8 cellular contexts compared by ENCODE assay signal in genomic region chr2:233556756-233557736, GRCh38. TPM values are rescaled to one million over a fixed set of nuclear protein-coding genes. Genes with fewer than 3 reads are reported as not detected.
A peak's percentile ranks its signal among the peaks of the same experiment; 100 is the strongest.
DNase-seq lines count a peak whose midpoint lies in the region; ATAC-seq, FAIRE-seq and TF ChIP-seq lines count a peak whose summit lies in the region.

No MANE protein-coding gene starts in this region.

- peak overlapping the region; percentile 80 for H3K18ac ChIP-seq in IMR-90 (ENCODE audit: low read depth, low read length)

- H2BK120ac ChIP-seq in IMR-90 (ENCODE audit: low read depth, low read length): peak overlapping the region; percentile 80

- intact Hi-C loops in IMR-90 (cut with micrococcal nuclease): loop anchor here (5.0 kb wide), 1 partner anchor 155 kb away; the partner anchor contains the start of gene UGT1A5
- intact Hi-C loops in HepG2 (cut with micrococcal nuclease; ENCODE audit: unreplicated experiment): no loop called here

- peak overlapping the region; percentile 70; the same call in 1 of the 2 replicates for H2AK5ac ChIP-seq in IMR-90 (ENCODE audit: low read depth, low read length)

- DNase-seq in AG10803 (ENCODE audit: low read depth) (peak; percentile 54), IMR-90 (peak; percentile 79), HepG2 (ENCODE audit: low spot score) (no peak), RKO (ENCODE audit: low spot score) (no peak), BE2C (no peak)

- H2BK20ac ChIP-seq in IMR-90 (ENCODE audit: low read depth, low read length): peak overlapping the region; percentile 88

- peak overlapping the region; percentile 33 for H3K4me2 ChIP-seq in IMR-90 (ENCODE audit: low read depth, low read length)
- H3K4me2 ChIP-seq in HepG2 (ENCODE audit: low read depth, low read length): no peak overlapping the region

- H3K27ac ChIP-seq in IMR-90 (ENCODE audit: insufficient read depth, low read length) (peak overlapping the region; percentile 83; the same call in 1 of the 2 replicates), VCaP (peak overlapping the region; percentile 3; the same call in 1 of the 2 replicates), HepG2 (ENCODE audit: extremely low read length, insufficient read depth, low read length) (no peak overlapping the region)

- peaks cover 8% of the 10 kb centered on the region; the same call in 1 of the 2 replicates for H3K9me1 ChIP-seq in IMR-90 (ENCODE audit: insufficient read depth, low read length)

- peak overlapping the region; percentile 69; the same call in 2 of the 3 replicates for H2BK15ac ChIP-seq in IMR-90 (ENCODE audit: low read depth, low read length)

- FAIRE-seq in HepG2 (lab: Jason Lieb, UNC): no peak

- H4K5ac ChIP-seq in IMR-90 (ENCODE audit: low read depth, low read length): peak overlapping the region; percentile 79

- peak overlapping the region; percentile 75 for H3K4ac ChIP-seq in IMR-90 (ENCODE audit: low read depth, low read length)

- peak overlapping the region; percentile 6 to 79; a peak in 3 of 4 replicates for H4K8ac ChIP-seq in IMR-90 (ENCODE audit: low read depth in 2 of 2, low read length in 2 of 2)

- H3K4me3 ChIP-seq in AG10803 (ENCODE audit: low read length) (no peak overlapping the region), IMR-90 (ENCODE audit: insufficient read depth, low read depth, low read length) (no peak overlapping the region), HepG2 (replicated peaks in 1 of 3; ENCODE audit: insufficient read depth in 1 of 3, low read depth in 2 of 3, low read length in 3 of 3) (no peak overlapping the region), BE2C (ENCODE audit: low read depth, low read length) (no peak overlapping the region)

- CTCF ChIA-PET in IMR-90 (lab: Yijun Ruan, JAX): interaction anchor here (1.4 kb wide), 1 partner anchor 108 kb away, joined by 4 read pairs; no protein-coding TSS in a partner anchor
- CTCF ChIA-PET in HepG2 (lab: Yijun Ruan, JAX; ENCODE audit: low intra/inter-chr PET ratio, low total read pairs): no interaction called here

- H3K79me2 ChIP-seq in HepG2 (ENCODE audit: insufficient read depth, low read length): no peaks in the 10 kb centered on the region

- H3K27me3 ChIP-seq in IMR-90 (ENCODE audit: control insufficient read depth, insufficient read depth, low read length): no peaks in the 10 kb centered on the region
- no peaks in the 10 kb centered on the region for H3K27me3 ChIP-seq in HepG2 (ENCODE audit: control insufficient read depth in 1 of 2, insufficient read depth in 2 of 2, low read length in 2 of 2)
- H3K27me3 ChIP-seq in BE2C: no peaks in the 10 kb centered on the region

- peak overlapping the region; percentile 17; the same call in 1 of the 2 replicates for H3K56ac ChIP-seq in IMR-90 (ENCODE audit: extremely low read depth, insufficient read depth, low read length)

- dilution Hi-C loops in IMR-90 (cut with HindIII; ENCODE audit: low sequenced_read_pairs, unreplicated experiment): no loop called here

- H2AK9ac ChIP-seq in IMR-90 (replicated peaks; ENCODE audit: low read depth, low read length, poor library complexity): no peak overlapping the region

- H3K79me1 ChIP-seq in IMR-90 (ENCODE audit: low read depth in 1 of 2, low read length in 2 of 2): peaks cover 4 to 23% of the 10 kb centered on the region in 2 experiments; a peak in 3 of 4 replicates

- 100% methylated on average over 1 of the region's 9 CpGs; no CpG with 5 or more reads in 1 of the 2 experiments for WGBS in IMR-90 (ENCODE audit: extremely low coverage in 2 of 2, insufficient read length in 1 of 2), 2 experiments
- 95% methylated on average over 9 of the region's 9 CpGs for WGBS in HepG2 (ENCODE audit: low lambda C conversion rate)

- peaks cover 6% of the 10 kb centered on the region for H3K36me3 ChIP-seq in IMR-90 (ENCODE audit: control insufficient read depth, insufficient read depth, low read length)
- peaks cover 11 to 32% of the 10 kb centered on the region in 2 experiments for H3K36me3 ChIP-seq in HepG2 (replicated peaks in 1 of 2; ENCODE audit: control insufficient read depth in 1 of 2, insufficient read depth in 2 of 2, low read length in 2 of 2)
- no peaks in the 10 kb centered on the region; the same call in 1 of the 2 replicates for H3K36me3 ChIP-seq in BE2C

- H4K20me1 ChIP-seq in IMR-90 (ENCODE audit: insufficient read depth, low read length): no peaks in the 10 kb centered on the region
- no peaks in the 10 kb centered on the region for H4K20me1 ChIP-seq in HepG2 (ENCODE audit: insufficient read depth, low read length)

- no peak for TF ChIP-seq RAD21 in IMR-90 (IDR thresholded peaks at IDR 0.05; ENCODE audit: low read length)
- no peak for TF ChIP-seq RAD21 in HepG2 (CRISPR knock-in tag; IDR thresholded peaks at IDR 0.05)

- in situ Hi-C loops in IMR-90 (cut with MboI; ENCODE audit: low sequenced_read_pairs) (no loop called here), HepG2 (cut with HindIII; ENCODE audit: extremely low pct_ligation_motif_present, low pct_unique_long_range_greater_than_20kb) (no loop called here)

- peak overlapping the region; percentile 88 for H2BK5ac ChIP-seq in IMR-90 (ENCODE audit: low read depth, low read length, poor library complexity, severe bottlenecking)

- H3K14ac ChIP-seq in IMR-90 (replicated peaks; ENCODE audit: low read depth, low read length): peak overlapping the region; percentile 81

- POLR2A ChIA-PET in IMR-90 (lab: Charles Lee; ENCODE audit: unreplicated experiment) (no interaction called here), HepG2 (lab: Yijun Ruan, JAX) (interaction anchor here (1.4 kb wide), 1 partner anchor 10 kb away, joined by 8 read pairs; the partner anchor contains the start of gene USP40)

- TF ChIP-seq CTCF in AG10803 (conservative IDR thresholded peaks at IDR 0.05; ENCODE audit: low read length) (no peak), IMR-90 (conservative IDR thresholded peaks at IDR 0.05; ENCODE audit: low read depth, low read length) (no peak), VCaP (conservative IDR thresholded peaks at IDR 0.05) (no peak), HepG2 (CRISPR knock-in tag; IDR thresholded peaks at IDR 0.05) (no peak), BE2C (IDR thresholded peaks at IDR 0.05; ENCODE audit: low read depth, low read length) (no peak)

- peaks cover 12% of the 10 kb centered on the region for H3K4me1 ChIP-seq in IMR-90 (ENCODE audit: control insufficient read depth, insufficient read depth, low read length)
- H3K4me1 ChIP-seq in HepG2 (ENCODE audit: insufficient read depth, low read length): no peaks in the 10 kb centered on the region
- H3K4me1 ChIP-seq in BE2C: no peaks in the 10 kb centered on the region

- H3K9ac ChIP-seq in IMR-90 (ENCODE audit: low read depth, low read length): 0 out of 2 replicates have a peak overlapping the region, but pooled peaks have one; percentile 52
- no peak overlapping the region for H3K9ac ChIP-seq in HepG2 (ENCODE audit: insufficient read depth, low read depth, low read length)

- no peak for TF ChIP-seq POLR2A in IMR-90 (IDR thresholded peaks at IDR 0.05; ENCODE audit: low read depth, low read length)
- TF ChIP-seq POLR2A in HepG2 (IDR thresholded peaks at IDR 0.05; ENCODE audit: insufficient read depth in 1 of 2, low read depth in 2 of 2, low read length in 2 of 2): no peak

- H4K91ac ChIP-seq in IMR-90 (ENCODE audit: insufficient read depth, low read depth, low read length): peak overlapping the region; percentile 64; the same call in 1 of the 2 replicates

- ATAC-seq in IMR-90 (ENCODE audit: low read depth): peak; percentile 94
- ATAC-seq in HepG2: no peak
- no peak for ATAC-seq in activated CD4-positive, CD25-positive, alpha-beta regulatory T cell treated with anti-CD3 and anti-CD28 coated beads, Interleukin-2, amount 50 U/mL, for 24 hours
- no peak for ATAC-seq in HG02678 (IDR thresholded peaks at IDR 0.05; ENCODE audit: unreplicated experiment)

- no peak for TF ChIP-seq EP300 in HepG2 (IDR thresholded peaks at IDR 0.05; ENCODE audit: low read depth in 2 of 2, low read length in 2 of 2)
- no peak for TF ChIP-seq EP300 in HepG2 (CRISPR knock-in tag; IDR thresholded peaks at IDR 0.05; ENCODE audit: borderline replicate concordance)

- BruUV-seq in IMR-90 (replicated peaks; lab: Mats Ljungman, UMichigan) (no TSS peak), HepG2 (replicated peaks; lab: Mats Ljungman, UMichigan) (no TSS peak)

- H3K23ac ChIP-seq in IMR-90 (ENCODE audit: low read depth, low read length): peak overlapping the region; percentile 87

- H2AFZ ChIP-seq in IMR-90 (replicated peaks; ENCODE audit: low read length, poor library complexity) (peak overlapping the region; percentile 74), HepG2 (ENCODE audit: low read length) (no peak overlapping the region)

- H3K9me3 ChIP-seq in IMR-90 (ENCODE audit: control insufficient read depth, insufficient read depth, low read length): no peaks in the 10 kb centered on the region
- H3K9me3 ChIP-seq in HepG2 (ENCODE audit: low read length): no peaks in the 10 kb centered on the region
- H3K9me3 ChIP-seq in BE2C: no peaks in the 10 kb centered on the region

RNA-seq across cellular contexts. Expression of gene USP40, which starts 9.5 kb away (rescaled TPM):
- total RNA-seq in IMR-90 (2012; rRNA removed): 27.8 and 30.8 TPM in 2 replicates
- polyA plus RNA-seq in IMR-90 (2012; rRNA removed): 30.1 and 32.6 TPM in 2 replicates
- polyA plus RNA-seq in IMR-90 (2012; cell fraction: cytosol; rRNA removed): 20.6 and 25.2 TPM in 2 replicates
- polyA plus RNA-seq in IMR-90 (2012; cell fraction: nucleus; rRNA removed; ENCODE audit: low replicate concordance): 125 and 138 TPM in 2 replicates
- total RNA-seq in HepG2 (2016; rRNA removed; fragmentation: Illumina TruSeq; extraction: Trizol): 41.0 and 57.2 TPM in 2 replicates
- 7.5 and 8.1 TPM in 2 replicates for total RNA-seq in HepG2 (2016; cell fraction: cytosol; rRNA removed; fragmentation: Illumina TruSeq; extraction: Trizol; ENCODE audit: low read depth)
- total RNA-seq in HepG2 (2016; cell fraction: insoluble cytoplasmic fraction; rRNA removed; fragmentation: Illumina TruSeq; extraction: Trizol): 39.8 and 59.3 TPM in 2 replicates
- total RNA-seq in HepG2 (2016; cell fraction: membrane; rRNA removed; fragmentation: Illumina TruSeq; extraction: Trizol): 27.5 and 30.2 TPM in 2 replicates
- 63.3 and 74.1 TPM in 2 replicates for total RNA-seq in HepG2 (2016; cell fraction: nucleus; rRNA removed; fragmentation: Illumina TruSeq; extraction: Trizol)
- 40.2 and 46.3 TPM in 2 replicates for polyA plus RNA-seq in HepG2 (2011; rRNA removed)
- 27.0 and 32.9 TPM in 2 replicates for polyA plus RNA-seq in HepG2 (2011; cell fraction: cytosol; rRNA removed)
- 145 and 189 TPM in 2 replicates for polyA plus RNA-seq in HepG2 (2011; cell fraction: nucleus; rRNA removed)
- 20.5 and 28.6 TPM in 2 replicates for polyA plus RNA-seq in HepG2 (2012)
- 6.2 and 6.8 TPM in 2 replicates for polyA plus RNA-seq in HepG2 (2016; cell fraction: cytosol; fragmentation: Illumina TruSeq; extraction: Trizol; ENCODE audit: low read depth)
- 27.9 and 31.8 TPM in 2 replicates for polyA plus RNA-seq in HepG2 (2016; cell fraction: insoluble cytoplasmic fraction; fragmentation: Illumina TruSeq; extraction: Trizol; ENCODE audit: low read depth)
- 12.5 and 13.0 TPM in 2 replicates for polyA plus RNA-seq in HepG2 (2016; cell fraction: membrane; fragmentation: Illumina TruSeq; extraction: Trizol; ENCODE audit: low read depth)
- polyA plus RNA-seq in HepG2 (2016; cell fraction: nucleus; fragmentation: Illumina TruSeq; extraction: Trizol; ENCODE audit: insufficient read depth, low read depth): 50.8 and 60.6 TPM in 2 replicates
- 22.3 and 75.9 TPM in 2 replicates for polyA minus RNA-seq in HepG2 (2011; rRNA and poly(A)+ RNA removed; ENCODE audit: low replicate concordance)
- 21.5 and 24.6 TPM in 2 replicates for polyA minus RNA-seq in HepG2 (2011; cell fraction: cytosol; rRNA and poly(A)+ RNA removed)
- 177 and 180 TPM in 2 replicates for polyA minus RNA-seq in HepG2 (2011; cell fraction: nucleus; rRNA and poly(A)+ RNA removed)
- polyA plus RNA-seq in BE2C (2012; ENCODE audit: insufficient read depth, insufficient read length, low read depth): 30.3 TPM

Comparison
In these comparisons a context has a peak if more than half of its experiments do, and no peak if none do; other contexts are left out.
1. DNase-seq: peak in AG10803 (single experiment) and IMR-90 (single experiment); none in HepG2 (single experiment), RKO (single experiment) and BE2C (single experiment).